In the genomic region with DNA sequence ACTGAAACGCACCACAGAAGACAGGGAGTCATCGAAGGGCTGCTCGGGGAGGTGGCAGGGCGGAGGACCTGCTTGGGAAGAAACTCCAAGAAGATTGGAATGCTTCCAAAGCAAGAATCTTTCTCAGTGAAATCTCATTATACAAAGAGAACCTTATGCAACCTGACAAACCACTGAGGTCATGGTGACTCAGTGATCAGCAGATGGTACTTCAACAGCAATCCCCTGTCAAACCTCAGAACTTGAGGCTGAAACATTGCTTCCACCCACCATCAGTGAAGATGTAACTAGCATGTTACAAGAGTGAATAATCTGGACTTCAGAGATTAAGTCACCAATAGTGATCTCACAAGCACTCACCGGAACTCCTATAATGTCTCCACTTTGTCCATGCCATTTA, we compare ENCODE assay signal across 7 cellular contexts.
DNase-seq lines count a peak whose midpoint lies in the region; ATAC-seq, FAIRE-seq and TF ChIP-seq lines count a peak whose summit lies in the region.
"Not testable (repeated sequence)": the region's sequence is repeated elsewhere in the genome, so short reads cannot be mapped to it uniquely, and the experiment has no call there.

No MANE protein-coding gene starts in this region.

- not testable (repeated sequence) for H2BK5ac ChIP-seq in mesenchymal stem cell (ENCODE audit: low read depth, low read length, poor library complexity, severe bottlenecking)

- H3K4me2 ChIP-seq in A549; PC-3 (ENCODE audit: low read length); mesenchymal stem cell (ENCODE audit: low read length, poor library complexity, severe bottlenecking): not testable (repeated sequence)

- H3K9me3 ChIP-seq in A549; PC-3 (ENCODE audit: low read length); mesenchymal stem cell (ENCODE audit: control insufficient read depth, low read length); gastrocnemius medialis: not testable (repeated sequence)

- H3K36me3 ChIP-seq in PC-3 (ENCODE audit: low read depth, low read length); mesenchymal stem cell (ENCODE audit: control insufficient read depth in 1 of 2, insufficient read depth in 2 of 2, low read depth in 1 of 2, low read length in 2 of 2); gastrocnemius medialis: not testable (repeated sequence)

- not testable (repeated sequence) for H2BK120ac ChIP-seq in mesenchymal stem cell (ENCODE audit: low read depth, low read length)

- FAIRE-seq in A549 (lab: Jason Lieb, UNC), result not testable (repeated sequence)

- not testable (repeated sequence) for H3K4me1 ChIP-seq in A549; PC-3 (ENCODE audit: insufficient read depth, low read length); mesenchymal stem cell (ENCODE audit: control insufficient read depth, insufficient read depth, low read depth, low read length); gastrocnemius medialis

- H3K18ac ChIP-seq in mesenchymal stem cell (ENCODE audit: low read depth in 1 of 2, low read length in 2 of 2), result not testable (repeated sequence)

- not testable (repeated sequence) for H3K4ac ChIP-seq in mesenchymal stem cell (ENCODE audit: low read depth in 1 of 2, low read length in 2 of 2)

- not testable (repeated sequence) for H3K79me1 ChIP-seq in mesenchymal stem cell (replicated peaks; ENCODE audit: low read length, poor library complexity, severe bottlenecking)

- ATAC-seq in A549, result peak; percentile 42 to 69; a peak in 4 of 6 replicates
- peak; percentile 72 for ATAC-seq in PC-3
- peak; percentile 93 for ATAC-seq in activated CD4-positive, alpha-beta T cell treated with anti-CD3 and anti-CD28 coated beads for 36 hours
- ATAC-seq in activated naive CD4-positive, alpha-beta T cell treated with anti-CD3 and anti-CD28 coated beads, Interleukin-2, amount 50 U/mL, for 72 hours, result peak; percentile 97 to 98
- ATAC-seq in esophagus mucosa, result peak; percentile 67
- peak; percentile 49 to 66 for ATAC-seq in gastrocnemius medialis

- H3K36me3 Mint-ChIP-seq in activated CD4-positive, alpha-beta T cell treated with anti-CD3 and anti-CD28 coated beads for 36 hours (ENCODE audit: low read depth); activated naive CD4-positive, alpha-beta T cell treated with anti-CD3 and anti-CD28 coated beads, Interleukin-2, amount 50 U/mL, for 72 hours: not testable (repeated sequence)

- H3K27me3 Mint-ChIP-seq in activated CD4-positive, alpha-beta T cell treated with anti-CD3 and anti-CD28 coated beads for 36 hours, result not testable (repeated sequence)

- H3K9ac ChIP-seq in PC-3 (ENCODE audit: low read length), result not testable (repeated sequence)
- peak overlapping the region; percentile 36 for H3K9ac ChIP-seq in mesenchymal stem cell (ENCODE audit: low read length)

- H3K4me1 Mint-ChIP-seq in activated CD4-positive, alpha-beta T cell treated with anti-CD3 and anti-CD28 coated beads for 36 hours, result not testable (repeated sequence)

- DNase-seq in A549 (ENCODE audit: low read depth in 1 of 2, low spot score in 1 of 2); PC-3; activated CD4-positive, alpha-beta T cell treated with anti-CD3 and anti-CD28 coated beads for 36 hours; activated naive CD4-positive, alpha-beta T cell treated with anti-CD3 and anti-CD28 coated beads, Interleukin-2, amount 50 U/mL, for 72 hours (ENCODE audit: low spot score in 2 of 2); mesenchymal stem cell; gastrocnemius medialis: not testable (repeated sequence)

- WGBS in A549 (ENCODE audit: missing lambda C conversion rate), result 19% methylated on average over 4 of the region's 5 CpGs
- WGBS in mesenchymal stem cell, result no CpG with 5 or more reads among the region's 5 CpGs

- TF ChIP-seq RAD21 in A549 (conservative IDR thresholded peaks at IDR 0.05 in 1 of 2, IDR thresholded peaks at IDR 0.05 in 1 of 2), result not testable (repeated sequence)

- not testable (repeated sequence) for TF ChIP-seq EP300 in A549 (IDR thresholded peaks at IDR 0.05)

- in situ Hi-C loops in gastrocnemius medialis (cut with MboI; ENCODE audit: low sequenced_read_pairs in 4 of 4), result not testable (repeated sequence)

- POLR2A ChIA-PET in A549 (lab: Yijun Ruan, JAX); PC-3 (lab: Charles Lee; ENCODE audit: unreplicated experiment); activated CD4-positive, alpha-beta T cell treated with anti-CD3 and anti-CD28 coated beads for 36 hours (lab: Charles Lee): not testable (repeated sequence)

- not testable (repeated sequence) for H2AFZ ChIP-seq in PC-3 (ENCODE audit: low read length); mesenchymal stem cell (ENCODE audit: low read depth, low read length)

- not testable (repeated sequence) for H3K4me3 ChIP-seq in A549; PC-3 (ENCODE audit: low read length); mesenchymal stem cell (ENCODE audit: insufficient read depth in 1 of 2, low read depth in 1 of 2, low read length in 2 of 2); gastrocnemius medialis

- not testable (repeated sequence) for H3F3A ChIP-seq in PC-3 (ENCODE audit: low read length, unreplicated experiment)

- H2BK12ac ChIP-seq in mesenchymal stem cell (ENCODE audit: low read length in 2 of 2), result not testable (repeated sequence)

- intact Hi-C loops in PC-3 (cut with micrococcal nuclease); activated CD4-positive, alpha-beta T cell treated with anti-CD3 and anti-CD28 coated beads for 36 hours (cut with DNase I, micrococcal nuclease); gastrocnemius medialis (cut with DNase I; ENCODE audit: low total_unique reads): not testable (repeated sequence)

- H3K9me2 ChIP-seq in PC-3 (replicated peaks; ENCODE audit: low read length), result not testable (repeated sequence)

- BruUV-seq in PC-3 (replicated peaks; lab: Mats Ljungman, UMichigan), result not testable (repeated sequence)

- not testable (repeated sequence) for H3K23ac ChIP-seq in mesenchymal stem cell (ENCODE audit: low read length in 2 of 2)

- not testable (repeated sequence) for H4K91ac ChIP-seq in mesenchymal stem cell (ENCODE audit: low read length)

- H3K4me3 Mint-ChIP-seq in activated CD4-positive, alpha-beta T cell treated with anti-CD3 and anti-CD28 coated beads for 36 hours, result not testable (repeated sequence)

- not testable (repeated sequence) for H3K14ac ChIP-seq in mesenchymal stem cell (ENCODE audit: low read length in 2 of 2)

- H2AK5ac ChIP-seq in mesenchymal stem cell (ENCODE audit: low read length, severe bottlenecking), result not testable (repeated sequence)

- not testable (repeated sequence) for TF ChIP-seq CTCF in A549 (IDR thresholded peaks at IDR 0.05); PC-3 (conservative IDR thresholded peaks at IDR 0.05; ENCODE audit: low read depth, low read length); gastrocnemius medialis (IDR thresholded peaks at IDR 0.05 in 4 of 5, conservative IDR thresholded peaks at IDR 0.05 in 1 of 5)

- not testable (repeated sequence) for H3K27me3 ChIP-seq in PC-3 (ENCODE audit: low read length); mesenchymal stem cell (ENCODE audit: control insufficient read depth in 1 of 2, insufficient read depth in 1 of 2, low read length in 2 of 2); gastrocnemius medialis

- CTCF ChIA-PET in A549 (lab: Yijun Ruan, JAX); PC-3 (lab: Charles Lee); activated CD4-positive, alpha-beta T cell treated with anti-CD3 and anti-CD28 coated beads for 36 hours (lab: Charles Lee): not testable (repeated sequence)

- H4K8ac ChIP-seq in mesenchymal stem cell (ENCODE audit: low read length), result not testable (repeated sequence)

- TF ChIP-seq POLR2A in A549 (IDR thresholded peaks at IDR 0.05; ENCODE audit: low read length); gastrocnemius medialis (IDR thresholded peaks at IDR 0.05): not testable (repeated sequence)

- not testable (repeated sequence) for H3K27ac Mint-ChIP-seq in activated CD4-positive, alpha-beta T cell treated with anti-CD3 and anti-CD28 coated beads for 36 hours; activated naive CD4-positive, alpha-beta T cell treated with anti-CD3 and anti-CD28 coated beads, Interleukin-2, amount 50 U/mL, for 72 hours

- H2BK15ac ChIP-seq in mesenchymal stem cell (ENCODE audit: low read depth, poor library complexity, severe bottlenecking), result not testable (repeated sequence)

- H3K79me2 ChIP-seq in PC-3 (ENCODE audit: low read length), result not testable (repeated sequence)

- not testable (repeated sequence) for H4K20me1 ChIP-seq in PC-3 (ENCODE audit: low read length)

- H3K27ac ChIP-seq in A549; mesenchymal stem cell (ENCODE audit: low read length, poor library complexity, severe bottlenecking): not testable (repeated sequence)
- H3K27ac ChIP-seq in PC-3 (ENCODE audit: low read length), result peak overlapping the region; percentile 69
- peak overlapping the region; percentile 58 to 64 (median 60) for H3K27ac ChIP-seq in gastrocnemius medialis

- not testable (repeated sequence) for H3K9me3 Mint-ChIP-seq in activated CD4-positive, alpha-beta T cell treated with anti-CD3 and anti-CD28 coated beads for 36 hours (ENCODE audit: low read depth); activated naive CD4-positive, alpha-beta T cell treated with anti-CD3 and anti-CD28 coated beads, Interleukin-2, amount 50 U/mL, for 72 hours
